ENCODE assay signal across 16 cellular contexts in the genomic region with DNA sequence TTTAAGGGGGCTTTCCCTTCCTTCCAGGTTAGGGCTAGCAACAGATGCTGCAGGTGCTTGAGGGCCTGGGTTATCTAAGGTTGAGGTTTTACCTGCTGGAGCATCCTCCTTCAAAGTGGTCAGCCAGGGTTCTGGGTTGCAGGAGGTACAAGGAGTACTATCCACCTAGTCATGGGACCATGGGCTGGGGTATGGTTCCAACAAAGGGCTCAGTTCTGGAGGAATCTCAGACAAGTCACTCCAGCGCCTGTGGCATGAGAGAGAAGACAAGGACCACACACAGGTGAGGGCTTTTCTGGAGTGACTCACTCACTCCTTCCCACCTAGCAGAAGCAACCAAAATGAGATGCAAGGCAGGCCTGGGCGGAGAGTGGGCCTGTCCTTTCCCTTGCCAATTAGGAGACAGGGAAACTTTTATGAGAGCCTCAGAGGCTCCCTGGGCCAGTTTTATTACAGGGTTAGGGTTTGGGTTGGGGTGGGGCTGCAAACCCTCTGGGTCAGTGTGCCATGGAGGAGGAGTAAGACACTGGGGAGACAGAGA. TPM values are rescaled to one million over a fixed set of nuclear protein-coding genes. Genes with fewer than 3 reads are reported as not detected.
DNase-seq lines count a peak whose midpoint lies in the region; ATAC-seq and TF ChIP-seq lines count a peak whose summit lies in the region.
"Had no signal": no experiment of that assay in that cellular context is flagged by ENCODE, and none has a peak within 500 bp of the region (broad histone marks: within the 10 kb centered on the region; RNA-seq: fewer than 3 reads in every experiment).

No MANE protein-coding gene starts in this region.

- no peaks in the 10 kb centered on the region for H3K27me3 ChIP-seq in BE2C
- H3K27me3 ChIP-seq: body of pancreas, pancreas, thyroid gland had no signal

- peaks cover 51 to 59% of the 10 kb centered on the region in 2 donors for H3K36me3 Mint-ChIP-seq in activated naive CD4-positive, alpha-beta T cell treated with anti-CD3 and anti-CD28 coated beads, Interleukin-2, amount 50 U/mL, for 72 hours
- peaks cover 45% of the 10 kb centered on the region for H3K36me3 Mint-ChIP-seq in activated CD4-positive, alpha-beta memory T cell treated with anti-CD3 and anti-CD28 coated beads for 36 hours
- H3K36me3 Mint-ChIP-seq in progenitor cell of endocrine pancreas (ENCODE audit: insufficient read depth) = peaks cover 12% of the 10 kb centered on the region

- no peaks in the 10 kb centered on the region for H3K9me3 Mint-ChIP-seq in activated naive CD4-positive, alpha-beta T cell treated with anti-CD3 and anti-CD28 coated beads, Interleukin-2, amount 50 U/mL, for 72 hours
- H3K9me3 Mint-ChIP-seq in activated CD4-positive, alpha-beta memory T cell treated with anti-CD3 and anti-CD28 coated beads for 36 hours = no peaks in the 10 kb centered on the region
- no peaks in the 10 kb centered on the region for H3K9me3 Mint-ChIP-seq in progenitor cell of endocrine pancreas (ENCODE audit: low read depth)

- no peak overlapping the region for H3K4me3 ChIP-seq in BE2C (ENCODE audit: low read depth, low read length)
- H3K4me3 ChIP-seq: body of pancreas, pancreas, thyroid gland had no signal

- H3K36me3 ChIP-seq in BE2C = peaks cover 58% of the 10 kb centered on the region

- TF ChIP-seq CTCF in progenitor cell of endocrine pancreas (IDR thresholded peaks at IDR 0.05; ENCODE audit: unreplicated experiment) = no peak
- TF ChIP-seq CTCF in BE2C (IDR thresholded peaks at IDR 0.05; ENCODE audit: low read depth, low read length) = no peak

- intact Hi-C loops in activated CD4-positive, alpha-beta memory T cell treated with anti-CD3 and anti-CD28 coated beads for 36 hours (cut with micrococcal nuclease) = no loop called here

- peak overlapping the region; percentile 94 for H3K27ac ChIP-seq in epithelial cell of prostate
- H3K27ac ChIP-seq: body of pancreas, pancreas, thyroid gland had no signal

- CTCF ChIA-PET in activated CD4-positive, alpha-beta memory T cell treated with anti-CD3 and anti-CD28 coated beads for 36 hours (lab: Charles Lee) = no interaction called here

- no peak for ATAC-seq in activated naive CD4-positive, alpha-beta T cell treated with anti-CD3 and anti-CD28 coated beads, Interleukin-2, amount 50 U/mL, for 72 hours
- no peak for ATAC-seq in GM18517 (IDR thresholded peaks at IDR 0.05; ENCODE audit: unreplicated experiment)
- ATAC-seq: body of pancreas, pancreas, Right ventricle myocardium inferior had no signal

- POLR2A ChIA-PET in activated CD4-positive, alpha-beta memory T cell treated with anti-CD3 and anti-CD28 coated beads for 36 hours (lab: Charles Lee) = interaction anchor here (1.1 kb wide), 1 partner anchor 13 kb away, joined by 4 read pairs; no protein-coding TSS in a partner anchor

- no peak for DNase-seq in activated naive CD4-positive, alpha-beta T cell treated with anti-CD3 and anti-CD28 coated beads, Interleukin-2, amount 50 U/mL, for 72 hours (ENCODE audit: low spot score in 2 of 2)
- no peak for DNase-seq in activated naive CD4-positive, alpha-beta T cell (lab: John Stamatoyannopoulos, UW)
- DNase-seq in activated CD4-positive, alpha-beta memory T cell treated with anti-CD3 and anti-CD28 coated beads for 36 hours = no peak
- no peak for DNase-seq in epithelial cell of prostate (ENCODE audit: low read depth, low spot score)
- DNase-seq in progenitor cell of endocrine pancreas (ENCODE audit: low spot score, unreplicated experiment) = no peak
- no peak for DNase-seq in BE2C
- no peak for DNase-seq in middle frontal gyrus (ENCODE audit: extremely low spot score, low spot score)
- DNase-seq: body of pancreas; effector CD8-positive, alpha-beta T cell; foreskin fibroblast; NCI-H2107; NCI-H748 treated with DMSO at 0.1 percent for 48 hours; thyroid gland had no signal

- peak overlapping the region; percentile 26 to 44 for H3K27ac Mint-ChIP-seq in activated naive CD4-positive, alpha-beta T cell treated with anti-CD3 and anti-CD28 coated beads, Interleukin-2, amount 50 U/mL, for 72 hours
- peak overlapping the region; percentile 11 for H3K27ac Mint-ChIP-seq in activated CD4-positive, alpha-beta memory T cell treated with anti-CD3 and anti-CD28 coated beads for 36 hours
- no peak overlapping the region for H3K27ac Mint-ChIP-seq in progenitor cell of endocrine pancreas

- peaks cover 3% of the 10 kb centered on the region; the same call in 1 of the 2 replicates for H3K4me1 ChIP-seq in BE2C

- peak overlapping the region; percentile 34 for H3K4me3 Mint-ChIP-seq in activated CD4-positive, alpha-beta memory T cell treated with anti-CD3 and anti-CD28 coated beads for 36 hours
- H3K4me3 Mint-ChIP-seq in progenitor cell of endocrine pancreas (ENCODE audit: low read depth) = peak overlapping the region; percentile 33

- H3K9me3 ChIP-seq in BE2C = no peaks in the 10 kb centered on the region
- H3K9me3 ChIP-seq: body of pancreas, pancreas, thyroid gland had no signal

- no peaks in the 10 kb centered on the region for H3K27me3 Mint-ChIP-seq in activated CD4-positive, alpha-beta memory T cell treated with anti-CD3 and anti-CD28 coated beads for 36 hours
- no peaks in the 10 kb centered on the region for H3K27me3 Mint-ChIP-seq in progenitor cell of endocrine pancreas

- peaks cover 39% of the 10 kb centered on the region for H3K4me1 Mint-ChIP-seq in activated CD4-positive, alpha-beta memory T cell treated with anti-CD3 and anti-CD28 coated beads for 36 hours (ENCODE audit: low read depth)
- H3K4me1 Mint-ChIP-seq in progenitor cell of endocrine pancreas (ENCODE audit: low read depth) = peaks cover 3% of the 10 kb centered on the region

RNA-seq across cellular contexts. Expression of a gene that starts 2.2 kb away (rescaled TPM):
- 100 to 1,000 TPM; 153 to 170 TPM for total RNA-seq in activated naive CD4-positive, alpha-beta T cell treated with anti-CD3 and anti-CD28 coated beads, Interleukin-2, amount 50 U/mL, for 72 hours
- total RNA-seq in activated CD4-positive, alpha-beta memory T cell treated with anti-CD3 and anti-CD28 coated beads for 36 hours = 100 to 1,000 TPM; 106 to 112 TPM
- total RNA-seq in progenitor cell of endocrine pancreas = 77.7 and 82.2 TPM in 2 replicates
- polyA plus RNA-seq in BE2C (2012; ENCODE audit: insufficient read depth, insufficient read length, low read depth) = 44.2 TPM

RNA-seq across cellular contexts. Expression of a gene that starts 2.3 kb away (rescaled TPM):
- total RNA-seq in activated naive CD4-positive, alpha-beta T cell treated with anti-CD3 and anti-CD28 coated beads, Interleukin-2, amount 50 U/mL, for 72 hours = 10 to 100 TPM in 1 of 2 donors, 1 to 10 TPM in 1; 7.7 to 11.6 TPM
- total RNA-seq in activated CD4-positive, alpha-beta memory T cell treated with anti-CD3 and anti-CD28 coated beads for 36 hours = 10 to 100 TPM; 11.8 to 12.3 TPM
- 7.3 and 8.7 TPM in 2 replicates for total RNA-seq in progenitor cell of endocrine pancreas
- polyA plus RNA-seq in BE2C (2012; ENCODE audit: insufficient read depth, insufficient read length, low read depth) = 34.8 TPM

RNA-seq across cellular contexts. Expression of a gene that starts 12.2 kb away (rescaled TPM):
- total RNA-seq in activated naive CD4-positive, alpha-beta T cell treated with anti-CD3 and anti-CD28 coated beads, Interleukin-2, amount 50 U/mL, for 72 hours = 100 to 1,000 TPM in 1 of 2 donors, 10 to 100 TPM in 1; 97.7 to 151 TPM
- total RNA-seq in activated CD4-positive, alpha-beta memory T cell treated with anti-CD3 and anti-CD28 coated beads for 36 hours = 10 to 100 TPM; 74.8 to 84.0 TPM
- total RNA-seq in progenitor cell of endocrine pancreas = 74.2 and 75.3 TPM in 2 replicates
- 81.5 TPM for polyA plus RNA-seq in BE2C (2012; ENCODE audit: insufficient read depth, insufficient read length, low read depth)

RNA-seq across cellular contexts. Expression of a gene that starts 46.0 kb away (rescaled TPM):
- total RNA-seq in activated naive CD4-positive, alpha-beta T cell treated with anti-CD3 and anti-CD28 coated beads, Interleukin-2, amount 50 U/mL, for 72 hours = 10 to 100 TPM; 47.4 to 62.3 TPM
- 10 to 100 TPM; 41.6 to 45.2 TPM for total RNA-seq in activated CD4-positive, alpha-beta memory T cell treated with anti-CD3 and anti-CD28 coated beads for 36 hours
- total RNA-seq in progenitor cell of endocrine pancreas = 43.9 and 49.1 TPM in 2 replicates
- 159 TPM for polyA plus RNA-seq in BE2C (2012; ENCODE audit: insufficient read depth, insufficient read length, low read depth)

RNA-seq across cellular contexts. Expression of a gene that starts 59.2 kb away (rescaled TPM):
- 1 to 10 TPM; 8.9 to 9.6 TPM for total RNA-seq in activated naive CD4-positive, alpha-beta T cell treated with anti-CD3 and anti-CD28 coated beads, Interleukin-2, amount 50 U/mL, for 72 hours
- total RNA-seq in activated CD4-positive, alpha-beta memory T cell treated with anti-CD3 and anti-CD28 coated beads for 36 hours = 10 to 100 TPM; 10.2 to 10.5 TPM
- 12.0 and 15.7 TPM in 2 replicates for total RNA-seq in progenitor cell of endocrine pancreas
- 7.1 TPM for polyA plus RNA-seq in BE2C (2012; ENCODE audit: insufficient read depth, insufficient read length, low read depth)
